2 cellular contexts compared by ENCODE assay signal in genomic region chr5:77871946-77872345, GRCh38.
TF ChIP-seq lines count a peak whose summit lies in the region.

No MANE protein-coding gene starts in this region.

TF ChIP-seq in GM23338, 12 proteins besides CTCF, POLR2A, EP300 and RAD21 (continued from another document):
- TF ChIP-seq REST (IDR thresholded peaks at IDR 0.05; ENCODE audit: unreplicated experiment) (no peak), ZNF462 (CRISPR knock-in tag; IDR thresholded peaks at IDR 0.05) (no peak), ZNF114 (CRISPR knock-in tag; IDR thresholded peaks at IDR 0.05) (no peak), ETS1 (IDR thresholded peaks at IDR 0.05) (no peak), JUNB (IDR thresholded peaks at IDR 0.05; ENCODE audit: unreplicated experiment) (no peak), EZH2 (IDR thresholded peaks at IDR 0.05; ENCODE audit: low read depth, unreplicated experiment) (no peak), NANOG (IDR thresholded peaks at IDR 0.05; ENCODE audit: borderline replicate concordance) (no peak)

TF ChIP-seq in K562, 482 proteins besides CTCF, POLR2A, EP300 and RAD21 (continued from another document):
- TF ChIP-seq ZNF395 (CRISPR knock-in tag; IDR thresholded peaks at IDR 0.05): no peak
- no peak for TF ChIP-seq GTF3C2 (IDR thresholded peaks at IDR 0.05; ENCODE audit: borderline replicate concordance, extremely low read depth, insufficient read length)
- TF ChIP-seq TAF7 (tag; IDR thresholded peaks at IDR 0.05): no peak
- no peak for TF ChIP-seq TFAP4 (CRISPR knock-in tag; IDR thresholded peaks at IDR 0.05; ENCODE audit: borderline replicate concordance)
- TF ChIP-seq PHF20 (IDR thresholded peaks at IDR 0.05; ENCODE audit: partially characterized antibody): no peak
- no peak for TF ChIP-seq POLR3G (IDR thresholded peaks at IDR 0.05; ENCODE audit: extremely low read depth, insufficient read length, insufficient replicate concordance)
- TF ChIP-seq TEAD1 (CRISPR knock-in tag; IDR thresholded peaks at IDR 0.05): no peak
- TF ChIP-seq NR2C1 (IDR thresholded peaks at IDR 0.05): no peak
- TF ChIP-seq NR2C1 (tag; IDR thresholded peaks at IDR 0.05): no peak
- no peak for TF ChIP-seq NEUROD1 (IDR thresholded peaks at IDR 0.05; ENCODE audit: borderline replicate concordance, low read depth, low read length, partially characterized antibody)
- no peak for TF ChIP-seq HCFC1 (IDR thresholded peaks at IDR 0.05; ENCODE audit: low read depth, low read length)
- no peak for TF ChIP-seq PATZ1 (CRISPR knock-in tag; IDR thresholded peaks at IDR 0.05; ENCODE audit: borderline replicate concordance)
- no peak for TF ChIP-seq ZNF740 (CRISPR knock-in tag; IDR thresholded peaks at IDR 0.05)
- no peak for TF ChIP-seq ZNF740 (tag; IDR thresholded peaks at IDR 0.05)
- TF ChIP-seq NCOA4 (IDR thresholded peaks at IDR 0.05; ENCODE audit: partially characterized antibody): no peak
- TF ChIP-seq BCLAF1 (IDR thresholded peaks at IDR 0.05; ENCODE audit: borderline replicate concordance in 1 of 2, control insufficient read depth in 1 of 2, low read depth in 2 of 2, low read length in 1 of 2): no peak
